In the genomic region with DNA sequence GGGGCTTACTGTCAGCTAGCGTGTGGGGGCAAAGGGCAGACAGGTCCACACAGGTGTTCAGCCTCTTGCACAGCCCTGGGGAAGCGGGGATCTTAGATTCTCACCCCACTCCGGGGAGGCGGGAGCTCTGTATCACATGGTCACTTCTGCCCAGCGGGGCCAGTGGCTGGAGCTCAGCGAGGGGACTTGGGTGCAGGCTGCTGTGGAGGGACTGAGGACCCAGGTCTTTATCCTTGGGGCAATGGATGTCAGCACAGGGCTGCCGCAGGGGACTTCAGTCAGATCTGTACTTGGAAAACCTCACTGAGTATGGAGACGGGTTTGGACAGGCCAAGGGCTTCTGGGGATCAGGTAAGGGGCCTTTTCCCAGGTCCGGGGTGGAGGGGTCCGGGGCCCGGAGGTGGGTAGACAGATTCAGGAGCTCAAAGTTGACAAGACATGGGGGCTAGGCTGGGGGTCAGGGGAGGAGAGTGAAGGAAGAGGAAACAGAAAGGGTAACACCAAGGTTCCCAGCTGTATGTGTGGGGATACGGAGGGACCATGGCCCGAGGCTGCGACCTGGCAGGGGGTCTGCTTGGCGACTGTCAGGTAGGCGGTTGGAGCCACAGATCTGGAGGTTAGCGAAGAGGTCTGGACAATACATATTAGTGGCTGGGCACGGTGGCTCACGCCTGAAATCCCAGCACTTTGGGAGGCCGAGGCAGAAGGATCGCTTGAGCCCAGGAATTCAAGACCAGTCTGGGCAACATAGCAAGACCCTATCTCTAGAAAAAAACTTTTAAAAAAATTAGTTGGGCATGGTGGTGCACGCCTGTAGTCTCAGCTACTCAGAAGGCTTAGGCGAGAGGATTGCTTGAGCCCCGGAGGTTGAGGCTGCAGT, we compare ENCODE assay signal across 18 cellular contexts. TPM values are rescaled to one million over a fixed set of nuclear protein-coding genes. Genes with fewer than 3 reads are reported as not detected.
DNase-seq lines count a peak whose midpoint lies in the region; ATAC-seq and TF ChIP-seq lines count a peak whose summit lies in the region.
"Had no signal": no experiment of that assay in that cellular context is flagged by ENCODE, and none has a peak within 500 bp of the region (broad histone marks: within the 10 kb centered on the region; RNA-seq: fewer than 3 reads in every experiment).

No MANE protein-coding gene starts in this region.

- H3K9me3 ChIP-seq in CD4-positive, CD25-positive, alpha-beta regulatory T cell (ENCODE audit: control insufficient read depth in 2 of 2, low read length in 2 of 2) = peaks cover 0 to 4% of the 10 kb centered on the region in 2 experiments
- no peaks in the 10 kb centered on the region for H3K9me3 ChIP-seq in HEK293 (ENCODE audit: control insufficient read depth, insufficient read depth, low read depth, low read length)
- H3K9me3 ChIP-seq in neuronal stem cell (replicated peaks in 1 of 2; ENCODE audit: control insufficient read depth in 2 of 2, insufficient read depth in 1 of 2, low read depth in 1 of 2, low read length in 2 of 2) = peaks cover 0 to 7% of the 10 kb centered on the region in 2 donors
- H3K9me3 ChIP-seq: body of pancreas, SK-N-SH had no signal

- H2AK5ac ChIP-seq in neuronal stem cell (ENCODE audit: low read depth, low read length) = peak overlapping the region; percentile 98

- H3K36me3 Mint-ChIP-seq in CD4-positive, CD25-positive, alpha-beta regulatory T cell = peaks cover 4% of the 10 kb centered on the region

- H3K79me1 ChIP-seq in neuronal stem cell (ENCODE audit: low read depth, low read length) = no peaks in the 10 kb centered on the region

- H3K36me3 ChIP-seq in CD4-positive, CD25-positive, alpha-beta regulatory T cell (ENCODE audit: control insufficient read depth, insufficient read depth, low read length) = no peaks in the 10 kb centered on the region
- H3K36me3 ChIP-seq in HEK293 (ENCODE audit: control insufficient read depth in 2 of 2, insufficient read depth in 1 of 2, low read length in 2 of 2) (no peaks in the 10 kb centered on the region), neuronal stem cell (replicated peaks in 1 of 2; ENCODE audit: control insufficient read depth in 2 of 2, insufficient read depth in 2 of 2, low read length in 2 of 2) (no peaks in the 10 kb centered on the region)

- peak overlapping the region; percentile 86 for H3K18ac ChIP-seq in neuronal stem cell (ENCODE audit: low read length)

- H3K27ac ChIP-seq in CD4-positive, CD25-positive, alpha-beta regulatory T cell (ENCODE audit: insufficient read depth, low read length, poor library complexity, severe bottlenecking) = no peak overlapping the region
- H3K27ac ChIP-seq in HEK293 (ENCODE audit: extremely low read depth, low read depth, low read length) (no peak overlapping the region), neuronal stem cell (replicated peaks; ENCODE audit: low read length) (peak overlapping the region; percentile 1)
- H3K27ac ChIP-seq: body of pancreas, hepatocyte had no signal

- peaks cover 16 to 50% (median 24%) of the 10 kb centered on the region in 4 donors for H3K4me1 Mint-ChIP-seq in CD4-positive, CD25-positive, alpha-beta regulatory T cell

- H4K8ac ChIP-seq in neuronal stem cell (ENCODE audit: low read depth, low read length) = no peak overlapping the region

- peak overlapping the region; percentile 29 for H3K23ac ChIP-seq in neuronal stem cell (ENCODE audit: low read depth, low read length, poor library complexity)

- H3K14ac ChIP-seq in neuronal stem cell (ENCODE audit: low read length) = peak overlapping the region; percentile 75

- peak overlapping the region in 3 of 4 donors; percentile 34 to 92 (median 46) for H3K4me3 Mint-ChIP-seq in CD4-positive, CD25-positive, alpha-beta regulatory T cell

- no peak for DNase-seq in CD4-positive, CD25-positive, alpha-beta regulatory T cell
- DNase-seq in neuronal stem cell (ENCODE audit: low spot score) (no peak), RKO (ENCODE audit: low spot score) (no peak), midbrain (lab: John Stamatoyannopoulos, UW) (no peak), C1 segment of cervical spinal cord (lab: John Stamatoyannopoulos, UW) (no peak)
- no peak for DNase-seq in activated CD4-positive, CD25-positive, alpha-beta regulatory T cell treated with anti-CD3 and anti-CD28 coated beads, Interleukin-2, amount 50 U/mL, for 72 hours
- DNase-seq: activated CD8-positive, alpha-beta memory T cell treated with anti-CD3 and anti-CD28 coated beads, Interleukin-2, amount 50 U/mL, for 4 hours; activated naive CD4-positive, alpha-beta T cell; body of pancreas; DMS79; left cardiac atrium; NCI-H69 had no signal

- H2AFZ ChIP-seq in neuronal stem cell (ENCODE audit: low read length) = no peak overlapping the region
- H2AFZ ChIP-seq: hepatocyte had no signal

- H3K4me3 ChIP-seq in CD4-positive, CD25-positive, alpha-beta regulatory T cell (ENCODE audit: low read depth, low read length) = no peak overlapping the region
- no peak overlapping the region for H3K4me3 ChIP-seq in HEK293 (ENCODE audit: low read depth, low read length)
- no peak overlapping the region for H3K4me3 ChIP-seq in neuronal stem cell (ENCODE audit: low read length in 2 of 2)
- H3K4me3 ChIP-seq: body of pancreas, GM23248, hepatocyte had no signal

- no peak overlapping the region for H4K91ac ChIP-seq in neuronal stem cell (ENCODE audit: low read depth, low read length, poor library complexity)

- H2BK12ac ChIP-seq in neuronal stem cell (ENCODE audit: low read length) = peak overlapping the region; percentile 75

- H3K4me1 ChIP-seq in CD4-positive, CD25-positive, alpha-beta regulatory T cell (ENCODE audit: control insufficient read depth, insufficient read depth, low read length, poor library complexity, severe bottlenecking) = peaks cover 29% of the 10 kb centered on the region
- H3K4me1 ChIP-seq in HEK293 (ENCODE audit: control insufficient read depth, insufficient read depth, low read length) (no peaks in the 10 kb centered on the region), neuronal stem cell (ENCODE audit: control insufficient read depth in 2 of 2, insufficient read depth in 1 of 2, low read depth in 1 of 2, low read length in 2 of 2) (peaks cover 4 to 13% of the 10 kb centered on the region in 2 donors)
- H3K4me1 ChIP-seq: body of pancreas had no signal

- H3K27ac Mint-ChIP-seq in CD4-positive, CD25-positive, alpha-beta regulatory T cell = peak overlapping the region; percentile 86 to 93 (median 87)
- H3K27ac Mint-ChIP-seq: progenitor cell of endocrine pancreas had no signal

- peak overlapping the region; percentile 82 for H2BK120ac ChIP-seq in neuronal stem cell (ENCODE audit: low read depth, low read length)

- no peak overlapping the region for H3K4ac ChIP-seq in neuronal stem cell (ENCODE audit: low read length)

- peak overlapping the region; percentile 99 for H2BK15ac ChIP-seq in neuronal stem cell (ENCODE audit: low read length)

- no peaks in the 10 kb centered on the region for H3K27me3 ChIP-seq in CD4-positive, CD25-positive, alpha-beta regulatory T cell (ENCODE audit: control insufficient read depth, insufficient read depth, low read length)
- H3K27me3 ChIP-seq in neuronal stem cell (ENCODE audit: control insufficient read depth in 3 of 3, insufficient read depth in 3 of 3, low read depth in 1 of 3, low read length in 3 of 3) = no peaks in the 10 kb centered on the region
- H3K27me3 ChIP-seq: hepatocyte had no signal

- POLR2A ChIA-PET in HEK293 (lab: Yijun Ruan, JAX) = interaction anchor here (0.5 to 1.2 kb wide), 4 partner anchors 8 to 344 kb away, joined by 3 to 6 read pairs (median 4); no protein-coding TSS in a partner anchor

- no peak overlapping the region for H3K9ac ChIP-seq in neuronal stem cell (ENCODE audit: low read depth, low read length, poor library complexity)
- H3K9ac ChIP-seq: SK-N-SH had no signal

- no peak overlapping the region for H3K4me2 ChIP-seq in neuronal stem cell (ENCODE audit: insufficient read depth, low read length, poor library complexity, severe bottlenecking)
- H3K4me2 ChIP-seq: hepatocyte, SK-N-SH had no signal

- CTCF ChIA-PET in HEK293 (lab: Yijun Ruan, JAX) = interaction anchor here (0.6 to 3.5 kb wide), 7 partner anchors 12 to 592 kb away, joined by 3 to 14 read pairs (median 5); no protein-coding TSS in a partner anchor

- no CpG with 5 or more reads among the region's 24 CpGs for WGBS in neuronal stem cell (ENCODE audit: extremely low coverage in 2 of 2, insufficient read length in 2 of 2, insufficient replicate concordance in 1 of 2), 2 donors

- H2BK5ac ChIP-seq in neuronal stem cell (ENCODE audit: low read length) = no peak overlapping the region

- no peak for ATAC-seq in CD4-positive, CD25-positive, alpha-beta regulatory T cell (ENCODE audit: low read depth in 2 of 2)
- ATAC-seq in esophagus mucosa = peak; percentile 2
- ATAC-seq: body of pancreas had no signal

- no peaks in the 10 kb centered on the region for H3K27me3 Mint-ChIP-seq in CD4-positive, CD25-positive, alpha-beta regulatory T cell

- H3K9me3 Mint-ChIP-seq in CD4-positive, CD25-positive, alpha-beta regulatory T cell = peaks cover 0 to 5% (median 1%) of the 10 kb centered on the region in 7 donors

- no peak for TF ChIP-seq CTCF in HEK293 (tag by site-specific recombination; IDR thresholded peaks at IDR 0.05)

TF ChIP-seq in HEK293, 187 proteins besides CTCF, POLR2A, EP300 and RAD21 (continues in another document):
- TF ChIP-seq ZNF785 (tag by site-specific recombination; IDR thresholded peaks at IDR 0.05) (no peak), ZNF624 (tag by site-specific recombination; IDR thresholded peaks at IDR 0.05) (no peak), FEZF1 (tag by site-specific recombination; IDR thresholded peaks at IDR 0.05) (no peak), ZNF239 (tag by site-specific recombination; IDR thresholded peaks at IDR 0.05) (no peak), ZNF121 (tag by site-specific recombination; IDR thresholded peaks at IDR 0.05) (peak; percentile 85)
- TF ChIP-seq, protein P1, sequence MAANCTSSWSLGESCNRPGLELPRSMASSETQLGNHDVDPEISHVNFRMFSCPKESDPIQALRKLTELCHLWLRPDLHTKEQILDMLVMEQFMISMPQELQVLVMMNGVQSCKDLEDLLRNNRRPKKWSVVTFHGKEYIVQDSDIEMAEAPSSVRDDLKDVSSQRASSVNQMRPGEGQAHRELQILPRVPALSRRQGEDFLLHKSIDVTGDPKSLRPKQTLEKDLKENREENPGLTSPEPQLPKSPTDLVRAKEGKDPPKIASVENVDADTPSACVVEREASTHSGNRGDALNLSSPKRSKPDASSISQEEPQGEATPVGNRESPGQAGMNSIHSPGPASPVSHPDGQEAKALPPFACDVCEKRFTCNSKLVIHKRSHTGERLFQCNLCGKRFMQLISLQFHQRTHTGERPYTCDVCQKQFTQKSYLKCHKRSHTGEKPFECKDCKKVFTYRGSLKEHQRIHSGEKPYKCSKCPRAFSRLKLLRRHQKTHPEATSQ (tag by site-specific recombination; IDR thresholded peaks at IDR 0.05) = no peak

RNA-seq across cellular contexts. Expression of a gene that starts 15.1 kb away (rescaled TPM):
- total RNA-seq in CD4-positive, CD25-positive, alpha-beta regulatory T cell = 6.8 TPM
- polyA plus RNA-seq in CD4-positive, CD25-positive, alpha-beta regulatory T cell = 1 to 10 TPM; 1.5 to 3.8 (median 1.7) TPM
- 111 TPM for total RNA-seq in esophagus mucosa
- 30.9 TPM for polyA plus RNA-seq in neuronal stem cell (2013, experiment 1 of 2)
- 31.6 TPM for polyA plus RNA-seq in neuronal stem cell (2013, experiment 2 of 2)

RNA-seq across cellular contexts. Expression of a gene that starts 28.2 kb away (rescaled TPM):
- total RNA-seq in CD4-positive, CD25-positive, alpha-beta regulatory T cell = 25.5 TPM
- polyA plus RNA-seq in CD4-positive, CD25-positive, alpha-beta regulatory T cell = 10 to 100 TPM; 37.6 to 43.5 (median 39.8) TPM
- total RNA-seq in esophagus mucosa = 22.2 TPM
- 14.3 TPM for polyA plus RNA-seq in neuronal stem cell (2013, experiment 1 of 2)
- polyA plus RNA-seq in neuronal stem cell (2013, experiment 2 of 2) = 13.1 TPM

Comparison
In these comparisons a context has a peak if more than half of its experiments do, and no peak if none do; other contexts are left out.
1. RNA of a gene that starts 15.1 kb away (total RNA-seq): 111 TPM in esophagus mucosa (single experiment); 6.8 TPM in CD4-positive, CD25-positive, alpha-beta regulatory T cell (single experiment); every median in the first group is over 10 times any median in the second.